22 cellular contexts compared by ENCODE assay signal in the genomic region with DNA sequence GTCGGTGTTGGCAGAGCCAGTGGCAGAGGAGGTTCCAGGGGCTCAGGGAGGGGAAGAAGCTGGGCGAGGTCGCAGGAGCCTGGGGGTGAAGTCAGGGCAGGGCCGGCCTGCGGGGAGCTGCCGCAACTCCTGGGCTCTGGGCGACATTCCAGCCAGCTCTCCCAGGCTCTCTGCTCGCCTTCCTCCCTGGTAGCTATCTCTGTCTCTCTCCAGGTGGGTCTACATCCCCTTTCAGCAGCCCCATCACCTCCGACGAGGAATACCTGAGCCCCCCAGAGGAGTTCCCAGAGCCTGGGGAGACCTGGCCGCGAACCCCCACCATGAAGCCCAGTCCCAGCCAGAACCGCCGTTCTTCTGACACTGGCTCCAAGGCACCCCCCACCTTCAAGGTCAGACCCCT. TPM values are rescaled to one million over a fixed set of nuclear protein-coding genes. Genes with fewer than 3 reads are reported as not detected.
DNase-seq lines count a peak whose midpoint lies in the region; ATAC-seq and TF ChIP-seq lines count a peak whose summit lies in the region.
"Had no signal": no experiment of that assay in that cellular context is flagged by ENCODE, and none has a peak within 500 bp of the region (broad histone marks: within the 10 kb centered on the region; RNA-seq: fewer than 3 reads in every experiment).

No MANE protein-coding gene starts in this region.

- in situ Hi-C loops in gastrocnemius medialis (cut with MboI; ENCODE audit: low sequenced_read_pairs in 4 of 4): no loop called here

- peak overlapping the region; percentile 69; the same call in 1 of the 2 replicates for H3K4me2 ChIP-seq in GM23338

- H3K27ac ChIP-seq in GM23338 (ENCODE audit: low read depth) (no peak overlapping the region), right cardiac atrium (ENCODE audit: low read length) (peak overlapping the region; percentile 86), gastrocnemius medialis (peak overlapping the region; percentile 95 to 99 (median 97))
- H3K27ac ChIP-seq: brain microvascular endothelial cell, upper lobe of left lung had no signal

- no peaks in the 10 kb centered on the region for H3K9me3 ChIP-seq in right cardiac atrium (ENCODE audit: control insufficient read depth, low read length)
- no peaks in the 10 kb centered on the region for H3K9me3 ChIP-seq in gastrocnemius medialis
- H3K9me3 ChIP-seq: upper lobe of left lung had no signal

- H3K36me3 Mint-ChIP-seq in GM23338 (ENCODE audit: low read depth) (peaks cover 11% of the 10 kb centered on the region), WTC11 (peaks cover 8% of the 10 kb centered on the region; the same call in 1 of the 2 replicates)
- H3K36me3 Mint-ChIP-seq: activated naive CD4-positive, alpha-beta T cell treated with anti-CD3 and anti-CD28 coated beads, Interleukin-2, amount 10 ng/mL, durations not matched to agents 7 days and 5 days had no signal

- peaks cover 25% of the 10 kb centered on the region for H3K27me3 Mint-ChIP-seq in GM23338 (ENCODE audit: insufficient read depth, low read depth, poor library complexity)
- H3K27me3 Mint-ChIP-seq in WTC11 (ENCODE audit: low read depth): no peaks in the 10 kb centered on the region

- no peaks in the 10 kb centered on the region for H3K36me3 ChIP-seq in GM23338 (ENCODE audit: insufficient read depth)
- peaks cover 0 to 52% of the 10 kb centered on the region in 2 donors for H3K36me3 ChIP-seq in gastrocnemius medialis
- H3K36me3 ChIP-seq: brain microvascular endothelial cell, upper lobe of left lung had no signal

- ATAC-seq in GM23338 (peak; percentile 1), WTC11 (no peak), right cardiac atrium (peak in 1 of 2 donors; percentile 1), gastrocnemius medialis (no peak)

- peaks cover 4% of the 10 kb centered on the region; the same call in 1 of the 2 replicates for H3F3A ChIP-seq in GM23338 (replicated peaks; ENCODE audit: low read depth)

- H3K4me1 ChIP-seq in GM23338 (ENCODE audit: insufficient read depth) (peaks cover 24% of the 10 kb centered on the region), right cardiac atrium (ENCODE audit: control insufficient read depth, insufficient read depth, low read length) (peaks cover 2% of the 10 kb centered on the region), gastrocnemius medialis (peaks cover 44 to 45% of the 10 kb centered on the region in 2 donors)
- H3K4me1 ChIP-seq: upper lobe of left lung had no signal

- POLR2A ChIA-PET in WTC11 (lab: Charles Lee): interaction anchor here (1.4 kb wide), 1 partner anchor 28 kb away, joined by 5 read pairs; the partner anchor contains the start of gene SPEG

- H4K20me1 ChIP-seq in GM23338 (replicated peaks; ENCODE audit: insufficient read depth): no peaks in the 10 kb centered on the region

- CTCF ChIA-PET in WTC11 (lab: Charles Lee): interaction anchor here (0.7 to 5.6 kb wide), 17 partner anchors 11 to 74 kb away, joined by 3 to 104 read pairs (median 34); partner anchors contain the start of genes DES, DNPEP, GMPPA and SPEG

- H3K9me2 ChIP-seq in GM23338 (ENCODE audit: insufficient read depth): no peaks in the 10 kb centered on the region

- TF ChIP-seq POLR2A in gastrocnemius medialis (IDR thresholded peaks at IDR 0.05): no peak

- DNase-seq in GM23338 (ENCODE audit: low spot score) (no peak), WTC11 (ENCODE audit: low spot score) (peak; percentile 10), right cardiac atrium (peak in 2 of 3 donors; percentile 13 to 68), gastrocnemius medialis (no peak), NCI-H510A treated with DMSO at 0.1 percent for 48 hours (lab: John Stamatoyannopoulos, UW) (no peak), GDM1 (lab: John Stamatoyannopoulos, UW) (no peak), head of caudate nucleus (no peak)
- DNase-seq: activated CD4-positive, alpha-beta T cell treated with anti-CD3 and anti-CD28 coated beads, Interleukin-2, amount 50 U/mL, for 4 hours; activated T-cell treated with anti-CD3 and anti-CD28 coated beads, Interleukin-2, amount 50 U/mL, for 1 hour; brain microvascular endothelial cell; dorsolateral prefrontal cortex; erythroblast; MM.1S; NCI-H187; nephron progenitor cell; stimulated activated naive CD4-positive, alpha-beta T cell had no signal

- H2AFZ ChIP-seq in GM23338: no peak overlapping the region

- H3K4me3 Mint-ChIP-seq in GM23338 (no peak overlapping the region), WTC11 (no peak overlapping the region)
- H3K4me3 Mint-ChIP-seq: activated naive CD4-positive, alpha-beta T cell treated with anti-CD3 and anti-CD28 coated beads, Interleukin-2, amount 10 ng/mL, durations not matched to agents 7 days and 5 days; nephron progenitor cell had no signal

- TF ChIP-seq CTCF in GM23338 (conservative IDR thresholded peaks at IDR 0.05; ENCODE audit: low read depth in 2 of 2) (no peak), WTC11 (IDR thresholded peaks at IDR 0.05) (no peak), gastrocnemius medialis (IDR thresholded peaks at IDR 0.05 in 4 of 5, conservative IDR thresholded peaks at IDR 0.05 in 1 of 5) (no peak)

- no peaks in the 10 kb centered on the region for H3K79me2 ChIP-seq in GM23338 (replicated peaks; ENCODE audit: insufficient read depth)

- H3K4me1 Mint-ChIP-seq in GM23338 (peaks cover 38% of the 10 kb centered on the region), WTC11 (peaks cover 31% of the 10 kb centered on the region)

- 69% methylated on average over 14 of the region's 14 CpGs for WGBS in right cardiac atrium

- intact Hi-C loops in right cardiac atrium (cut with DNase I): no loop called here
- intact Hi-C loops in gastrocnemius medialis (cut with DNase I; ENCODE audit: low total_unique reads): loop anchor here (2.0 to 5.0 kb wide), 2 partner anchors 23 to 71 kb away; no protein-coding TSS in a partner anchor
- intact Hi-C loops in head of caudate nucleus (cut with DNase I): no loop called here

- H3K9me3 Mint-ChIP-seq in GM23338 (no peaks in the 10 kb centered on the region), WTC11 (no peaks in the 10 kb centered on the region)
- H3K9me3 Mint-ChIP-seq: activated naive CD4-positive, alpha-beta T cell treated with anti-CD3 and anti-CD28 coated beads, Interleukin-2, amount 10 ng/mL, durations not matched to agents 7 days and 5 days; nephron progenitor cell had no signal

- H3K4me3 ChIP-seq in GM23338 (no peak overlapping the region), right cardiac atrium (ENCODE audit: low read length) (no peak overlapping the region), gastrocnemius medialis (peak overlapping the region in 1 of 4 donors; percentile 43)
- H3K4me3 ChIP-seq: upper lobe of left lung had no signal

- H3K27me3 ChIP-seq in GM23338 (ENCODE audit: insufficient read depth) (no peaks in the 10 kb centered on the region), right cardiac atrium (ENCODE audit: control insufficient read depth, insufficient read depth) (no peaks in the 10 kb centered on the region), gastrocnemius medialis (no peaks in the 10 kb centered on the region)
- H3K27me3 ChIP-seq: brain microvascular endothelial cell had no signal

- H3K27ac Mint-ChIP-seq in GM23338 (no peak overlapping the region; the same call in 1 of the 2 replicates), WTC11 (no peak overlapping the region)
- H3K27ac Mint-ChIP-seq: activated naive CD4-positive, alpha-beta T cell treated with anti-CD3 and anti-CD28 coated beads, Interleukin-2, amount 10 ng/mL, durations not matched to agents 7 days and 5 days; nephron progenitor cell had no signal

TF ChIP-seq in WTC11, 78 proteins besides CTCF, POLR2A, EP300 and RAD21 (continues in another document):
- no peak for TF ChIP-seq CDX4 (CRISPR knock-in tag; IDR thresholded peaks at IDR 0.05; ENCODE audit: borderline replicate concordance)

RNA-seq across cellular contexts. Expression of gene SPEG, which starts 27.0 kb away (rescaled TPM):
- 32.4 and 32.6 TPM in 2 replicates for total RNA-seq in GM23338 (2014; rRNA removed; shearing (Covaris generic))
- polyA plus RNA-seq in GM23338 (2016; fragmentation: Nextera tagmentation; extraction: Ambion mirVana): 12.6 and 12.9 TPM in 2 replicates
- 55.3 to 62.7 TPM (median 57.8 TPM) in 3 replicates for total RNA-seq in WTC11 (2021)
- total RNA-seq in right cardiac atrium: 100 to 1,000 TPM; 122 to 176 (median 159) TPM
- 85.5 TPM for polyA plus RNA-seq in right cardiac atrium
- 100 to 1,000 TPM; 104 to 387 (median 222) TPM for total RNA-seq in gastrocnemius medialis

RNA-seq across cellular contexts. Expression of gene GMPPA, which starts 37.0 kb away (rescaled TPM):
- 33.8 and 37.3 TPM in 2 replicates for total RNA-seq in GM23338 (2014; rRNA removed; shearing (Covaris generic))
- 25.2 and 27.0 TPM in 2 replicates for polyA plus RNA-seq in GM23338 (2016; fragmentation: Nextera tagmentation; extraction: Ambion mirVana)
- total RNA-seq in WTC11 (2021): 44.2 to 51.9 TPM (median 49.5 TPM) in 3 replicates
- 10 to 100 TPM; 22.9 to 27.5 (median 25.4) TPM for total RNA-seq in right cardiac atrium
- 21.6 TPM for polyA plus RNA-seq in right cardiac atrium
- total RNA-seq in gastrocnemius medialis: 10 to 100 TPM; 18.0 to 25.8 (median 24.4) TPM

RNA-seq across cellular contexts. Expression of gene DES, which starts 43.5 kb away (rescaled TPM):
- total RNA-seq in GM23338 (2014; rRNA removed; shearing (Covaris generic)): 2.0 and 6.1 TPM in 2 replicates
- 1.0 and 1.3 TPM in 2 replicates for polyA plus RNA-seq in GM23338 (2016; fragmentation: Nextera tagmentation; extraction: Ambion mirVana)
- total RNA-seq in WTC11 (2021): 1.6 to 3.5 TPM (median 2.8 TPM) in 3 replicates
- total RNA-seq in right cardiac atrium: over 10,000 TPM in 1 of 4 donors, 1,000 to 10,000 TPM in 3; 6,970 to 10,932 (median 7,338) TPM
- 9,146 TPM for polyA plus RNA-seq in right cardiac atrium
- total RNA-seq in gastrocnemius medialis: over 10,000 TPM; 19,008 to 28,635 (median 23,575) TPM
- total RNA-seq: glomerular endothelial cell; pulmonary artery endothelial cell; T-helper 1 cell treated with Interleukin-12 subunit alpha and Interleukin-12 subunit beta and Interleukin-4 antibody, amounts not matched to agents 30 ng/mL and 1 ng/mL, for 36 hours had no signal

RNA-seq across cellular contexts. Expression of gene ASIC4, which starts 52.6 kb away (rescaled TPM):
- 3.6 TPM in 1 of 2 replicates, not detected in the other for total RNA-seq in GM23338 (2014; rRNA removed; shearing (Covaris generic))
- 0.13 and 0.40 TPM in 2 replicates for polyA plus RNA-seq in GM23338 (2016; fragmentation: Nextera tagmentation; extraction: Ambion mirVana)
- total RNA-seq in WTC11 (2021): 0.79 to 1.0 TPM (median 0.80 TPM) in 3 replicates
- 1 to 10 TPM in 3 of 4 donors, under 1 TPM in 1; 0.28 to 1.8 (median 1.6) TPM for total RNA-seq in right cardiac atrium
- 0.57 TPM for polyA plus RNA-seq in right cardiac atrium
- under 1 TPM in 1 of 4 donors, not detected in 3; 0.11 TPM for total RNA-seq in gastrocnemius medialis
- total RNA-seq: glomerular endothelial cell; mesenteric fat pad; pulmonary artery endothelial cell; T-helper 1 cell treated with Interleukin-12 subunit alpha and Interleukin-12 subunit beta and Interleukin-4 antibody, amounts not matched to agents 30 ng/mL and 1 ng/mL, for 36 hours had no signal

Comparison
In these comparisons a context has a peak if more than half of its experiments do, and no peak if none do; other contexts are left out.
1. DNase-seq: peak in WTC11 (single experiment) and right cardiac atrium (2 of 3); none in GM23338 (single experiment), gastrocnemius medialis (0 of 2), NCI-H510A treated with DMSO at 0.1 percent for 48 hours (single experiment), GDM1 (single experiment) and head of caudate nucleus (0 of 42).
2. RNA of gene DES, which starts 43.5 kb away (total RNA-seq): 19,008 to 28,635 TPM in gastrocnemius medialis and 6,970 to 10,932 TPM in right cardiac atrium; 2.0 to 6.1 TPM in GM23338 and 1.6 to 3.5 TPM in WTC11; every median in the first group is over 100 times any median in the second.